24 cellular contexts compared by ENCODE assay signal in the genomic region with DNA sequence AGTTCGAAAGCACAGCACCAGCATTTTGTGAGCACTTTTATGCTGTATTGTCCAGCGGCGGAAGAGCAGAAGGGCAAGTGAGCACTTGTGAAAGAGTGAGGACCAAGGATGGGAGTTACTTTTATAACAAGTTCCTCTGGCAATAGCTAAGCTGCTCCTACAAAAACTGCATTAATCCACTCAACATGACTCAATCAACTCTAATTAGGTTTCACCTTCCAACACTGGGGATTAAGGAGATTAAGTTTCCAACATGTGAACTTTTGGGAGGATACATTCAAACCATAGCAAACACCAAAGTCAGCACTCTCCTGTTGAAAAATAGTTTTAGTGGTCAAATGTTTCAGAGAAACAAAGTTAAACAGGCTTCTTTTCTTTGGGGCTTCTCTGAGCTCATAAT.
DNase-seq lines count a peak whose midpoint lies in the region; TF ChIP-seq lines count a peak whose summit lies in the region.
"Had no signal": no experiment of that assay in that cellular context is flagged by ENCODE, and none has a peak within 500 bp of the region (broad histone marks: within the 10 kb centered on the region; RNA-seq: fewer than 3 reads in every experiment).

No MANE protein-coding gene starts in this region.

- CTCF ChIA-PET in A673 (lab: Charles Lee): no interaction called here

- H2BK5ac ChIP-seq in neuronal stem cell (ENCODE audit: low read length): no peak overlapping the region

- no peak overlapping the region for H3K9ac ChIP-seq in neuronal stem cell (ENCODE audit: low read depth, low read length, poor library complexity)
- H3K9ac ChIP-seq: GM23248 had no signal

- no peak overlapping the region for H2BK12ac ChIP-seq in neuronal stem cell (ENCODE audit: low read length)

- no peak overlapping the region for H3K14ac ChIP-seq in neuronal stem cell (ENCODE audit: low read length)

- no peak overlapping the region for H3K23ac ChIP-seq in neuronal stem cell (ENCODE audit: low read depth, low read length, poor library complexity)

- DNase-seq in A673 (ENCODE audit: low spot score): peak; percentile 40
- DNase-seq in NCI-H524 (lab: John Stamatoyannopoulos, UW): peak; percentile 35 to 75
- DNase-seq in neuronal stem cell (ENCODE audit: low spot score): peak; percentile 51
- no peak for DNase-seq in DMS79 treated with DMSO at 0.1 percent for 48 hours (lab: John Stamatoyannopoulos, UW)
- DNase-seq in HK-2 (ENCODE audit: unreplicated experiment): no peak
- DNase-seq in type B pancreatic cell (ENCODE audit: extremely low spot score, unreplicated experiment): no peak
- no peak for DNase-seq in tibial nerve (ENCODE audit: low spot score in 2 of 2)
- DNase-seq: ACHN; BE2C; CD8-positive, alpha-beta memory T cell; GM23248; H9; NCI-H1092; NCI-H1436; NCI-H187; NCI-H2081 treated with DMSO at 0.1 percent for 48 hours; NCI-H526; Right ventricle myocardium superior; RPMI8226 had no signal

- no peak for TF ChIP-seq CTCF in A673 (conservative IDR thresholded peaks at IDR 0.05; ENCODE audit: low read depth, low read length)
- TF ChIP-seq CTCF in type B pancreatic cell (conservative IDR thresholded peaks at IDR 0.05): no peak
- TF ChIP-seq CTCF in tibial nerve (IDR thresholded peaks at IDR 0.05): no peak

- no TSS peak for BruUV-seq in A673 (replicated peaks; lab: Mats Ljungman, UMichigan)

- H3K9me3 Mint-ChIP-seq in type B pancreatic cell: no peaks in the 10 kb centered on the region

- H3K9me3 ChIP-seq in A673 (ENCODE audit: low read depth, low read length, poor library complexity, severe bottlenecking): no peaks in the 10 kb centered on the region
- no peaks in the 10 kb centered on the region for H3K9me3 ChIP-seq in ectodermal cell (ENCODE audit: control insufficient read depth, low read length)
- H3K9me3 ChIP-seq in neuronal stem cell (replicated peaks in 1 of 2; ENCODE audit: control insufficient read depth in 2 of 2, insufficient read depth in 1 of 2, low read depth in 1 of 2, low read length in 2 of 2): no peaks in the 10 kb centered on the region
- H3K9me3 ChIP-seq in tibial nerve: no peaks in the 10 kb centered on the region
- H3K9me3 ChIP-seq: BE2C, SJSA1 had no signal

- H2AFZ ChIP-seq in neuronal stem cell (ENCODE audit: low read length): peak overlapping the region; percentile 62
- H2AFZ ChIP-seq: GM23248 had no signal

- H3K27ac Mint-ChIP-seq in type B pancreatic cell: no peak overlapping the region
- H3K27ac Mint-ChIP-seq: CD14-positive monocyte, IgD-negative memory B cell had no signal

- no peaks in the 10 kb centered on the region for H3K27me3 Mint-ChIP-seq in type B pancreatic cell
- H3K27me3 Mint-ChIP-seq: CD8-positive, alpha-beta memory T cell; IgD-negative memory B cell had no signal

- intact Hi-C loops in A673 (cut with micrococcal nuclease; ENCODE audit: unreplicated experiment): no loop called here

- H4K91ac ChIP-seq in neuronal stem cell (ENCODE audit: low read depth, low read length, poor library complexity): no peak overlapping the region

- H3K4me1 Mint-ChIP-seq in type B pancreatic cell (ENCODE audit: unreplicated experiment): peaks cover 12% of the 10 kb centered on the region
- H3K4me1 Mint-ChIP-seq: CD14-positive monocyte; CD8-positive, alpha-beta memory T cell; IgD-negative memory B cell had no signal

- H3K4ac ChIP-seq in neuronal stem cell (ENCODE audit: low read length): no peak overlapping the region

- H3K36me3 Mint-ChIP-seq in type B pancreatic cell: no peaks in the 10 kb centered on the region
- H3K36me3 Mint-ChIP-seq: CD14-positive monocyte; CD8-positive, alpha-beta memory T cell; IgD-negative memory B cell had no signal

- no peak overlapping the region for H2BK15ac ChIP-seq in neuronal stem cell (ENCODE audit: low read length)

- H3K4me3 ChIP-seq in A673 (ENCODE audit: low read depth, low read length, poor library complexity, severe bottlenecking) (no peak overlapping the region), ectodermal cell (ENCODE audit: insufficient read depth, low read depth, low read length) (no peak overlapping the region), neuronal stem cell (ENCODE audit: low read length in 2 of 2) (no peak overlapping the region), tibial nerve (no peak overlapping the region)
- H3K4me3 ChIP-seq: GM23248, SJSA1 had no signal

- H2BK120ac ChIP-seq in neuronal stem cell (ENCODE audit: low read depth, low read length): no peak overlapping the region

- H3K27ac ChIP-seq in A673 (ENCODE audit: low read depth, low read length, poor library complexity, severe bottlenecking): no peak overlapping the region
- H3K27ac ChIP-seq in ectodermal cell (ENCODE audit: insufficient read depth, low read depth, low read length, poor library complexity, severe bottlenecking): peak overlapping the region; percentile 6
- H3K27ac ChIP-seq in neuronal stem cell (replicated peaks; ENCODE audit: low read length): peak overlapping the region; percentile 86
- no peak overlapping the region for H3K27ac ChIP-seq in tibial nerve
- H3K27ac ChIP-seq: 22Rv1, GM23248, SJSA1 had no signal

- no peak overlapping the region for H3K18ac ChIP-seq in neuronal stem cell (ENCODE audit: low read length)

- TF ChIP-seq EP300 in tibial nerve (IDR thresholded peaks at IDR 0.05): no peak

- WGBS in ectodermal cell, 2 experiments: 78 to 93% methylated on average over 3 of the region's 3 CpGs
- no CpG with 5 or more reads among the region's 3 CpGs for whole genome bisulfite sequencing in neuronal stem cell (ENCODE audit: extremely low coverage in 2 of 2, insufficient read length in 2 of 2, insufficient replicate concordance in 1 of 2), 2 donors
- 89 to 93% methylated on average over 3 of the region's 3 CpGs for WGBS in tibial nerve, 2 donors

- H3K4me1 ChIP-seq in A673 (ENCODE audit: insufficient read depth, low read length, poor library complexity, severe bottlenecking) (no peaks in the 10 kb centered on the region), ectodermal cell (ENCODE audit: control insufficient read depth, insufficient read depth, low read length) (peaks cover 9% of the 10 kb centered on the region), neuronal stem cell (ENCODE audit: control insufficient read depth in 2 of 2, insufficient read depth in 1 of 2, low read depth in 1 of 2, low read length in 2 of 2) (peaks cover 4 to 7% of the 10 kb centered on the region in 2 donors), tibial nerve (no peaks in the 10 kb centered on the region)
- H3K4me1 ChIP-seq: BE2C, SJSA1 had no signal

- no peaks in the 10 kb centered on the region for H3K27me3 ChIP-seq in A673 (replicated peaks; ENCODE audit: insufficient read depth, low read depth, low read length, poor library complexity)
- no peaks in the 10 kb centered on the region for H3K27me3 ChIP-seq in ectodermal cell (ENCODE audit: control insufficient read depth, insufficient read depth, low read length, poor library complexity, severe bottlenecking)
- H3K27me3 ChIP-seq in neuronal stem cell (ENCODE audit: control insufficient read depth in 3 of 3, insufficient read depth in 3 of 3, low read depth in 1 of 3, low read length in 3 of 3): no peaks in the 10 kb centered on the region
- no peaks in the 10 kb centered on the region for H3K27me3 ChIP-seq in tibial nerve
- H3K27me3 ChIP-seq: BE2C, SJSA1 had no signal

- no peaks in the 10 kb centered on the region for H3K79me1 ChIP-seq in neuronal stem cell (ENCODE audit: low read depth, low read length)

- H3K36me3 ChIP-seq in A673 (ENCODE audit: insufficient read depth, low read length, poor library complexity, severe bottlenecking): no peaks in the 10 kb centered on the region
- no peaks in the 10 kb centered on the region for H3K36me3 ChIP-seq in ectodermal cell (ENCODE audit: control insufficient read depth, insufficient read depth, low read length)
- no peaks in the 10 kb centered on the region for H3K36me3 ChIP-seq in neuronal stem cell (replicated peaks in 1 of 2; ENCODE audit: control insufficient read depth in 2 of 2, insufficient read depth in 2 of 2, low read length in 2 of 2)
- H3K36me3 ChIP-seq in tibial nerve: no peaks in the 10 kb centered on the region
- H3K36me3 ChIP-seq: BE2C, SJSA1 had no signal

- H3K4me2 ChIP-seq in neuronal stem cell (ENCODE audit: insufficient read depth, low read length, poor library complexity, severe bottlenecking): no peak overlapping the region

- no peak for TF ChIP-seq POLR2A in tibial nerve (IDR thresholded peaks at IDR 0.05)

- no peak overlapping the region for H3K4me3 Mint-ChIP-seq in type B pancreatic cell
- H3K4me3 Mint-ChIP-seq: CD14-positive monocyte; CD8-positive, alpha-beta memory T cell; H9; IgD-negative memory B cell had no signal

- POLR2A ChIA-PET in A673 (lab: Charles Lee; ENCODE audit: low non-redundant PET): no interaction called here

- H2AK5ac ChIP-seq in neuronal stem cell (ENCODE audit: low read depth, low read length): no peak overlapping the region

- no peak overlapping the region for H4K8ac ChIP-seq in neuronal stem cell (ENCODE audit: low read depth, low read length)

Comparison
In these comparisons a context has a peak if more than half of its experiments do, and no peak if none do; other contexts are left out.
1. DNase-seq: peak in A673 (single experiment), NCI-H524 (2 of 2) and neuronal stem cell (single experiment); none in DMS79 treated with DMSO at 0.1 percent for 48 hours (single experiment), HK-2 (single experiment), type B pancreatic cell (single experiment) and tibial nerve (0 of 2).
2. H3K27ac ChIP-seq: peak in ectodermal cell (single experiment) and neuronal stem cell (single experiment); none in A673 (single experiment) and tibial nerve (0 of 4).